ENCODE assay signal across 8 cellular contexts in the genomic region with DNA sequence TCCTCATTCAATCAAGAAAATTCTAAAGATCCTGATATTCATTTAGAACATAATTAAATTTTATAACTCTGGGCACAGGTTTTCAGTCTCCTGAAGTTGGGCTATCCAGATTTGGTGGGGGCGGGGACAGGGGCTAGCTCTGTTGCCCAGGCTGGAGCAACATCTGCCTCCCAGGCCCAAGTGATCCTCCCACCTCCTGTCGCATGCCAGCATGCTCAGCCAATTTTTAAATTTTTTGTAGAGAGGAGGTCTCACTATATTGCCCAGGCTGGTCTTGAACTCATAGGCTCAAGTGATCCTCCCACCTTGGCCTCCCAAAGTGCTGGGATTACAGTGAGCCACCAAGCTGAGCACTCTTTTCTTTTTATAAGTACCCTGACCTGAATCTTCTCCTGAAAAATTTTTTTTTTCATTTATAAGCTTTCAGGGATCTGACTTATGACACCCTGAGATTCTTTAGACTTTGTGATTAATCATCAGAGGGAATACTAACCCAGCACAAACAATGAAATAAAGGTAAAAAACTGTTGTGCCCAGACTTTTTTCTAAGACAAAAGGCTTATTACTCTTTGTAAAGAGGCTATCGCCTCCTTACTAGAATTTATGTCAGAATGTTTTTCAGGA.
DNase-seq lines count a peak whose midpoint lies in the region; ATAC-seq and TF ChIP-seq lines count a peak whose summit lies in the region.

No MANE protein-coding gene starts in this region.

- H3K9me3 ChIP-seq in stomach: no peaks in the 10 kb centered on the region

- peak overlapping the region; percentile 82 for H3K4me2 ChIP-seq in KMS-11

- peak overlapping the region; percentile 100 for H3K27ac Mint-ChIP-seq in activated CD4-positive, alpha-beta memory T cell treated with anti-CD3 and anti-CD28 coated beads for 36 hours

- peaks cover 64% of the 10 kb centered on the region for H3K4me1 Mint-ChIP-seq in activated CD4-positive, alpha-beta memory T cell treated with anti-CD3 and anti-CD28 coated beads for 36 hours (ENCODE audit: low read depth)

- no peaks in the 10 kb centered on the region for H3K9me3 Mint-ChIP-seq in activated CD4-positive, alpha-beta memory T cell treated with anti-CD3 and anti-CD28 coated beads for 36 hours

- TF ChIP-seq CTCF in KMS-11 (conservative IDR thresholded peaks at IDR 0.05; ENCODE audit: low read depth, low read length): no peak
- TF ChIP-seq CTCF in stomach (IDR thresholded peaks at IDR 0.05): no peak

- peaks cover 59% of the 10 kb centered on the region for H3K36me3 Mint-ChIP-seq in activated CD4-positive, alpha-beta memory T cell treated with anti-CD3 and anti-CD28 coated beads for 36 hours

- POLR2A ChIA-PET in activated CD4-positive, alpha-beta memory T cell treated with anti-CD3 and anti-CD28 coated beads for 36 hours (lab: Charles Lee): interaction anchor here (1.1 to 27.5 kb wide), 7 partner anchors 14 to 1486 kb away, joined by 3 to 1283 read pairs (median 242); a partner anchor contains a TSS
- POLR2A ChIA-PET in HEK293T (lab: Yijun Ruan, JAX): interaction anchor here (1.5 kb wide), 1 partner anchor 44 kb away, joined by 7 read pairs; no protein-coding TSS in a partner anchor

- peak; percentile 25 for ATAC-seq in left ventricle myocardium superior

- peak; percentile 60 for DNase-seq in activated CD4-positive, alpha-beta memory T cell treated with anti-CD3 and anti-CD28 coated beads for 36 hours
- no peak for DNase-seq in left ventricle myocardium superior
- no peak for DNase-seq in stomach
- no peak for DNase-seq in retina
- DNase-seq in SIG-M5 treated with dmso at 0.1 percent for 504 hours (lab: John Stamatoyannopoulos, UW; ENCODE audit: unreplicated experiment): no peak
- no peak for DNase-seq in NCI-H774 (lab: John Stamatoyannopoulos, UW)
- no peak for DNase-seq in HEK293T (ENCODE audit: extremely low spot score)

- H3K9ac ChIP-seq in KMS-11: peak overlapping the region; percentile 47

- no peaks in the 10 kb centered on the region for H4K20me1 ChIP-seq in KMS-11 (ENCODE audit: insufficient read depth)

- no peak overlapping the region for H2AFZ ChIP-seq in KMS-11 (ENCODE audit: low read depth)

- no peak for TF ChIP-seq POLR2A in stomach (IDR thresholded peaks at IDR 0.05)

- no peaks in the 10 kb centered on the region for H3K79me2 ChIP-seq in KMS-11 (ENCODE audit: insufficient read depth, low read depth)

- H3K4me1 ChIP-seq in KMS-11 (ENCODE audit: low read depth, poor library complexity, severe bottlenecking) (peaks cover 99% of the 10 kb centered on the region), stomach (peaks cover 41 to 87% (median 59%) of the 10 kb centered on the region in 4 donors)

- TF ChIP-seq EP300 in stomach (IDR thresholded peaks at IDR 0.05): no peak

- CTCF ChIA-PET in activated CD4-positive, alpha-beta memory T cell treated with anti-CD3 and anti-CD28 coated beads for 36 hours (lab: Charles Lee): interaction anchor here (0.8 to 8.8 kb wide), 5 partner anchors 16 to 77 kb away, joined by 3 to 64 read pairs (median 5); no protein-coding TSS in a partner anchor
- CTCF ChIA-PET in HEK293T (lab: Yijun Ruan, JAX): interaction anchor here (0.7 kb wide), 1 partner anchor 29 kb away, joined by 3 read pairs; no protein-coding TSS in a partner anchor

- no peaks in the 10 kb centered on the region for H3K27me3 Mint-ChIP-seq in activated CD4-positive, alpha-beta memory T cell treated with anti-CD3 and anti-CD28 coated beads for 36 hours

- no peaks in the 10 kb centered on the region for H3K36me3 ChIP-seq in KMS-11 (ENCODE audit: insufficient read depth)
- H3K36me3 ChIP-seq in stomach: no peaks in the 10 kb centered on the region

- H3K27ac ChIP-seq in KMS-11 (peak overlapping the region; percentile 81), stomach (peak overlapping the region; percentile 81 to 87 (median 84))

- WGBS in stomach, 5 donors: 71 to 86% (median 80%) methylated on average over 3 of the region's 3 CpGs

- intact Hi-C loops in activated CD4-positive, alpha-beta memory T cell treated with anti-CD3 and anti-CD28 coated beads for 36 hours (cut with micrococcal nuclease): no loop called here
- intact Hi-C loops in left ventricle myocardium superior (cut with micrococcal nuclease): no loop called here
- intact Hi-C loops in stomach (cut with DNase I; ENCODE audit: low total_unique reads): no loop called here

- no peak overlapping the region for H3K4me3 ChIP-seq in KMS-11 (IDR thresholded peaks at IDR 0.05; ENCODE audit: insufficient read depth, low read depth, low read length)
- no peak overlapping the region for H3K4me3 ChIP-seq in stomach

- H3K4me3 Mint-ChIP-seq in activated CD4-positive, alpha-beta memory T cell treated with anti-CD3 and anti-CD28 coated beads for 36 hours: peak overlapping the region; percentile 79

- H3K27me3 ChIP-seq in KMS-11 (ENCODE audit: insufficient read depth, low read depth) (no peaks in the 10 kb centered on the region), stomach (no peaks in the 10 kb centered on the region)

TF ChIP-seq in HEK293T, 16 proteins besides CTCF, POLR2A, EP300 and RAD21:
- no peak for TF ChIP-seq ELF4 (IDR thresholded peaks at IDR 0.05)
